1 cellular context compared by ENCODE assay signal in the genomic region with DNA sequence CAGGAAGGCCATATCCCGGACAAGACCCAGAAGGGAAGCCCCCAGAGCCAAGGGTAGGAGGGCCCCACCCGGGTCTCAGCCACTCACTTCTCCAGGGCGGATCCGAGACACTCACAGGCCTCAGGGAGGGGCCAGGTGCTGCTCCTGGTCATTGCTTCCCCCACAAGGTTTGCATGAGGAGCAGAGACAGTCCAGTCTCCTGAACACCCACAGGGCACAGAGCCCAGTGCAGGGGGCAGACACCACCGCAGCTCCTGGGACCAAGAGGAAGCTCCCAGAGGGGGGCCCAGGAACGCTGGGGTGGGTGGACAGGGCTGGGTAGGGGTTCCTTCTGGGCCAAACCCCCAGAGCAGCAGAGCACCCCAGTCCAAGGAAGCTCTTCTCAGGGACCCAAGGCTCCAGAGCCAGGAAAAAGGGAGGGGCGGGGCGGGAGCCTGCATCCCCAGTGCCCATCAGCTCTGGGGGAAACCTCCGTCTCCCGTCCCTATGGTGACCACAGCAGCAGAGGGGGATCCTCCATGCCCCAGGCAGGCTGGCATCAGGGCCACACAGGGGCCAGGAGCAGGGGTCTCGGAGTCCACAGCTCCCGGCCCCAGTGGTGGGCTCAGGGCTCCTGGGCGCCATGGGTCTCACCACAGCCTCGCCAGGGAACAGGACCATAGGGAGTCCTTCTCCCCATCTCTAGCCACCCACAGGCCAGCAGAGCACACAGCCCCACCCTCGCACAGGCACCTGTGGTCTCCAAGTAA.
TF ChIP-seq lines count a peak whose summit lies in the region.

No MANE protein-coding gene starts in this region.

TF ChIP-seq in A549, 52 proteins besides CTCF, POLR2A, EP300 and RAD21 (continued from another document):
- no peak for TF ChIP-seq EHF (CRISPR knock-in tag; IDR thresholded peaks at IDR 0.05)
- TF ChIP-seq RARB (CRISPR knock-in tag; IDR thresholded peaks at IDR 0.05) = no peak
- no peak for TF ChIP-seq NR3C1 (IDR thresholded peaks at IDR 0.05)
TF ChIP-seq in A549: peak in this region for 0.
